1 cellular context compared by ENCODE assay signal in genomic region chr16:1991588-1992474, GRCh38.
TF ChIP-seq lines count a peak whose summit lies in the region.

No MANE protein-coding gene starts in this region.

TF ChIP-seq in GM12878, 131 proteins besides CTCF, POLR2A, EP300 and RAD21 (continued from another document and continues in another):
- TF ChIP-seq HCFC1 (IDR thresholded peaks at IDR 0.05; ENCODE audit: low read length) (no peak), ZNF622 (IDR thresholded peaks at IDR 0.05) (no peak), NFYA (IDR thresholded peaks at IDR 0.05; ENCODE audit: borderline replicate concordance, low read depth, low read length) (no peak), RELB (IDR thresholded peaks at IDR 0.05; ENCODE audit: low read depth) (no peak), SREBF1 (IDR thresholded peaks at IDR 0.05; ENCODE audit: low read length) (no peak), USF1 (IDR thresholded peaks at IDR 0.05; ENCODE audit: borderline replicate concordance, extremely low read length, insufficient read depth, low read depth, low read length) (no peak), BMI1 (IDR thresholded peaks at IDR 0.05; ENCODE audit: borderline replicate concordance) (no peak), ATF3 (IDR thresholded peaks at IDR 0.05; ENCODE audit: borderline replicate concordance, extremely low read depth, low read depth, low read length) (no peak), BCL11A (IDR thresholded peaks at IDR 0.05; ENCODE audit: low read depth, low read length) (no peak), IKZF2 (IDR thresholded peaks at IDR 0.05) (no peak), HDAC6 (IDR thresholded peaks at IDR 0.05; ENCODE audit: unreplicated experiment) (no peak), E2F4 (IDR thresholded peaks at IDR 0.05; ENCODE audit: low read depth, low read length) (no peak), ESRRA (IDR thresholded peaks at IDR 0.05; ENCODE audit: low read length) (no peak), WRNIP1 (IDR thresholded peaks at IDR 0.05; ENCODE audit: borderline replicate concordance, low read depth, low read length) (no peak), BACH1 (IDR thresholded peaks at IDR 0.05; ENCODE audit: borderline replicate concordance) (peak; percentile 57; the same call in 1 of the 2 replicates), ASH2L (IDR thresholded peaks at IDR 0.05; ENCODE audit: borderline replicate concordance, low read depth) (no peak), MXI1 (IDR thresholded peaks at IDR 0.05; ENCODE audit: low read depth, low read length) (no peak), PML (IDR thresholded peaks at IDR 0.05; ENCODE audit: low read length) (no peak), CREM (IDR thresholded peaks at IDR 0.05; ENCODE audit: low read depth) (0 out of 2 replicates have a peak, but pooled peaks have one; percentile 7), TCF7 (IDR thresholded peaks at IDR 0.05; ENCODE audit: borderline replicate concordance) (no peak), CREB1 (IDR thresholded peaks at IDR 0.05; ENCODE audit: low read depth) (no peak; the same call in 1 of the 2 replicates), MAX (IDR thresholded peaks at IDR 0.05; ENCODE audit: low read depth, low read length) (peak; percentile 75), TCF12 (IDR thresholded peaks at IDR 0.05; ENCODE audit: low read depth, low read length) (no peak), IKZF1 (conservative IDR thresholded peaks at IDR 0.05) (no peak; the same call in none of the 2 replicates), KDM1A (IDR thresholded peaks at IDR 0.05; ENCODE audit: borderline replicate concordance) (no peak), FOXK2 (IDR thresholded peaks at IDR 0.05) (no peak), YY1 (IDR thresholded peaks at IDR 0.05; ENCODE audit: low read depth, low read length) (no peak), BHLHE40 (IDR thresholded peaks at IDR 0.05; ENCODE audit: borderline replicate concordance in 1 of 2, low read depth in 2 of 2, low read length in 1 of 2) (peak in 1 of 2 experiments; percentile 29; a peak in 1 of 4 replicates), POLR2AphosphoS5 (IDR thresholded peaks at IDR 0.05; ENCODE audit: low read length) (peak; percentile 43; the same call in 1 of the 2 replicates), POU2F2 (IDR thresholded peaks at IDR 0.05; ENCODE audit: borderline replicate concordance, low read depth, low read length) (no peak; the same call in 2 of the 3 replicates), CHD1 (IDR thresholded peaks at IDR 0.05; ENCODE audit: low read depth, low read length) (no peak)
- TF ChIP-seq, protein P1, sequence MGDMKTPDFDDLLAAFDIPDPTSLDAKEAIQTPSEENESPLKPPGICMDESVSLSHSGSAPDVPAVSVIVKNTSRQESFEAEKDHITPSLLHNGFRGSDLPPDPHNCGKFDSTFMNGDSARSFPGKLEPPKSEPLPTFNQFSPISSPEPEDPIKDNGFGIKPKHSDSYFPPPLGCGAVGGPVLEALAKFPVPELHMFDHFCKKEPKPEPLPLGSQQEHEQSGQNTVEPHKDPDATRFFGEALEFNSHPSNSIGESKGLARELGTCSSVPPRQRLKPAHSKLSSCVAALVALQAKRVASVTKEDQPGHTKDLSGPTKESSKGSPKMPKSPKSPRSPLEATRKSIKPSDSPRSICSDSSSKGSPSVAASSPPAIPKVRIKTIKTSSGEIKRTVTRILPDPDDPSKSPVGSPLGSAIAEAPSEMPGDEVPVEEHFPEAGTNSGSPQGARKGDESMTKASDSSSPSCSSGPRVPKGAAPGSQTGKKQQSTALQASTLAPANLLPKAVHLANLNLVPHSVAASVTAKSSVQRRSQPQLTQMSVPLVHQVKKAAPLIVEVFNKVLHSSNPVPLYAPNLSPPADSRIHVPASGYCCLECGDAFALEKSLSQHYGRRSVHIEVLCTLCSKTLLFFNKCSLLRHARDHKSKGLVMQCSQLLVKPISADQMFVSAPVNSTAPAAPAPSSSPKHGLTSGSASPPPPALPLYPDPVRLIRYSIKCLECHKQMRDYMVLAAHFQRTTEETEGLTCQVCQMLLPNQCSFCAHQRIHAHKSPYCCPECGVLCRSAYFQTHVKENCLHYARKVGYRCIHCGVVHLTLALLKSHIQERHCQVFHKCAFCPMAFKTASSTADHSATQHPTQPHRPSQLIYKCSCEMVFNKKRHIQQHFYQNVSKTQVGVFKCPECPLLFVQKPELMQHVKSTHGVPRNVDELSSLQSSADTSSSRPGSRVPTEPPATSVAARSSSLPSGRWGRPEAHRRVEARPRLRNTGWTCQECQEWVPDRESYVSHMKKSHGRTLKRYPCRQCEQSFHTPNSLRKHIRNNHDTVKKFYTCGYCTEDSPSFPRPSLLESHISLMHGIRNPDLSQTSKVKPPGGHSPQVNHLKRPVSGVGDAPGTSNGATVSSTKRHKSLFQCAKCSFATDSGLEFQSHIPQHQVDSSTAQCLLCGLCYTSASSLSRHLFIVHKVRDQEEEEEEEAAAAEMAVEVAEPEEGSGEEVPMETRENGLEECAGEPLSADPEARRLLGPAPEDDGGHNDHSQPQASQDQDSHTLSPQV (IDR thresholded peaks at IDR 0.05): no peak
- TF ChIP-seq, protein P2, sequence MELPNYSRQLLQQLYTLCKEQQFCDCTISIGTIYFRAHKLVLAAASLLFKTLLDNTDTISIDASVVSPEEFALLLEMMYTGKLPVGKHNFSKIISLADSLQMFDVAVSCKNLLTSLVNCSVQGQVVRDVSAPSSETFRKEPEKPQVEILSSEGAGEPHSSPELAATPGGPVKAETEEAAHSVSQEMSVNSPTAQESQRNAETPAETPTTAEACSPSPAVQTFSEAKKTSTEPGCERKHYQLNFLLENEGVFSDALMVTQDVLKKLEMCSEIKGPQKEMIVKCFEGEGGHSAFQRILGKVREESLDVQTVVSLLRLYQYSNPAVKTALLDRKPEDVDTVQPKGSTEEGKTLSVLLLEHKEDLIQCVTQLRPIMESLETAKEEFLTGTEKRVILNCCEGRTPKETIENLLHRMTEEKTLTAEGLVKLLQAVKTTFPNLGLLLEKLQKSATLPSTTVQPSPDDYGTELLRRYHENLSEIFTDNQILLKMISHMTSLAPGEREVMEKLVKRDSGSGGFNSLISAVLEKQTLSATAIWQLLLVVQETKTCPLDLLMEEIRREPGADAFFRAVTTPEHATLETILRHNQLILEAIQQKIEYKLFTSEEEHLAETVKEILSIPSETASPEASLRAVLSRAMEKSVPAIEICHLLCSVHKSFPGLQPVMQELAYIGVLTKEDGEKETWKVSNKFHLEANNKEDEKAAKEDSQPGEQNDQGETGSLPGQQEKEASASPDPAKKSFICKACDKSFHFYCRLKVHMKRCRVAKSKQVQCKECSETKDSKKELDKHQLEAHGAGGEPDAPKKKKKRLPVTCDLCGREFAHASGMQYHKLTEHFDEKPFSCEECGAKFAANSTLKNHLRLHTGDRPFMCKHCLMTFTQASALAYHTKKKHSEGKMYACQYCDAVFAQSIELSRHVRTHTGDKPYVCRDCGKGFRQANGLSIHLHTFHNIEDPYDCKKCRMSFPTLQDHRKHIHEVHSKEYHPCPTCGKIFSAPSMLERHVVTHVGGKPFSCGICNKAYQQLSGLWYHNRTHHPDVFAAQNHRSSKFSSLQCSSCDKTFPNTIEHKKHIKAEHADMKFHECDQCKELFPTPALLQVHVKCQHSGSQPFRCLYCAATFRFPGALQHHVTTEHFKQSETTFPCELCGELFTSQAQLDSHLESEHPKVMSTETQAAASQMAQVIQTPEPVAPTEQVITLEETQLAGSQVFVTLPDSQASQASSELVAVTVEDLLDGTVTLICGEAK (IDR thresholded peaks at IDR 0.05; ENCODE audit: borderline replicate concordance): no peak
- TF ChIP-seq, protein P3, sequence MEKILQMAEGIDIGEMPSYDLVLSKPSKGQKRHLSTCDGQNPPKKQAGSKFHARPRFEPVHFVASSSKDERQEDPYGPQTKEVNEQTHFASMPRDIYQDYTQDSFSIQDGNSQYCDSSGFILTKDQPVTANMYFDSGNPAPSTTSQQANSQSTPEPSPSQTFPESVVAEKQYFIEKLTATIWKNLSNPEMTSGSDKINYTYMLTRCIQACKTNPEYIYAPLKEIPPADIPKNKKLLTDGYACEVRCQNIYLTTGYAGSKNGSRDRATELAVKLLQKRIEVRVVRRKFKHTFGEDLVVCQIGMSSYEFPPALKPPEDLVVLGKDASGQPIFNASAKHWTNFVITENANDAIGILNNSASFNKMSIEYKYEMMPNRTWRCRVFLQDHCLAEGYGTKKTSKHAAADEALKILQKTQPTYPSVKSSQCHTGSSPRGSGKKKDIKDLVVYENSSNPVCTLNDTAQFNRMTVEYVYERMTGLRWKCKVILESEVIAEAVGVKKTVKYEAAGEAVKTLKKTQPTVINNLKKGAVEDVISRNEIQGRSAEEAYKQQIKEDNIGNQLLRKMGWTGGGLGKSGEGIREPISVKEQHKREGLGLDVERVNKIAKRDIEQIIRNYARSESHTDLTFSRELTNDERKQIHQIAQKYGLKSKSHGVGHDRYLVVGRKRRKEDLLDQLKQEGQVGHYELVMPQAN (conservative IDR thresholded peaks at IDR 0.05): peak; percentile 43; the same call in 1 of the 2 replicates
- TF ChIP-seq, protein P4, sequence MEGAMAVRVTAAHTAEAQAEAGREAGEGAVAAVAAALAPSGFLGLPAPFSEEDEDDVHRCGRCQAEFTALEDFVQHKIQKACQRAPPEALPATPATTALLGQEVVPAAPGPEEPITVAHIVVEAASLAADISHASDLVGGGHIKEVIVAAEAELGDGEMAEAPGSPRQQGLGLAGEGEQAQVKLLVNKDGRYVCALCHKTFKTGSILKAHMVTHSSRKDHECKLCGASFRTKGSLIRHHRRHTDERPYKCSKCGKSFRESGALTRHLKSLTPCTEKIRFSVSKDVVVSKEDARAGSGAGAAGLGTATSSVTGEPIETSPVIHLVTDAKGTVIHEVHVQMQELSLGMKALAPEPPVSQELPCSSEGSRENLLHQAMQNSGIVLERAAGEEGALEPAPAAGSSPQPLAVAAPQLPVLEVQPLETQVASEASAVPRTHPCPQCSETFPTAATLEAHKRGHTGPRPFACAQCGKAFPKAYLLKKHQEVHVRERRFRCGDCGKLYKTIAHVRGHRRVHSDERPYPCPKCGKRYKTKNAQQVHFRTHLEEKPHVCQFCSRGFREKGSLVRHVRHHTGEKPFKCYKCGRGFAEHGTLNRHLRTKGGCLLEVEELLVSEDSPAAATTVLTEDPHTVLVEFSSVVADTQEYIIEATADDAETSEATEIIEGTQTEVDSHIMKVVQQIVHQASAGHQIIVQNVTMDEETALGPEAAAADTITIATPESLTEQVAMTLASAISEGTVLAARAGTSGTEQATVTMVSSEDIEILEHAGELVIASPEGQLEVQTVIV (IDR thresholded peaks at IDR 0.05; ENCODE audit: borderline replicate concordance, partially characterized antibody): no peak
- TF ChIP-seq, protein P5, sequence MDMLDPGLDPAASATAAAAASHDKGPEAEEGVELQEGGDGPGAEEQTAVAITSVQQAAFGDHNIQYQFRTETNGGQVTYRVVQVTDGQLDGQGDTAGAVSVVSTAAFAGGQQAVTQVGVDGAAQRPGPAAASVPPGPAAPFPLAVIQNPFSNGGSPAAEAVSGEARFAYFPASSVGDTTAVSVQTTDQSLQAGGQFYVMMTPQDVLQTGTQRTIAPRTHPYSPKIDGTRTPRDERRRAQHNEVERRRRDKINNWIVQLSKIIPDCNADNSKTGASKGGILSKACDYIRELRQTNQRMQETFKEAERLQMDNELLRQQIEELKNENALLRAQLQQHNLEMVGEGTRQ (IDR thresholded peaks at IDR 0.05; ENCODE audit: borderline replicate concordance, low read depth, low read length): no peak
- TF ChIP-seq, protein P6, sequence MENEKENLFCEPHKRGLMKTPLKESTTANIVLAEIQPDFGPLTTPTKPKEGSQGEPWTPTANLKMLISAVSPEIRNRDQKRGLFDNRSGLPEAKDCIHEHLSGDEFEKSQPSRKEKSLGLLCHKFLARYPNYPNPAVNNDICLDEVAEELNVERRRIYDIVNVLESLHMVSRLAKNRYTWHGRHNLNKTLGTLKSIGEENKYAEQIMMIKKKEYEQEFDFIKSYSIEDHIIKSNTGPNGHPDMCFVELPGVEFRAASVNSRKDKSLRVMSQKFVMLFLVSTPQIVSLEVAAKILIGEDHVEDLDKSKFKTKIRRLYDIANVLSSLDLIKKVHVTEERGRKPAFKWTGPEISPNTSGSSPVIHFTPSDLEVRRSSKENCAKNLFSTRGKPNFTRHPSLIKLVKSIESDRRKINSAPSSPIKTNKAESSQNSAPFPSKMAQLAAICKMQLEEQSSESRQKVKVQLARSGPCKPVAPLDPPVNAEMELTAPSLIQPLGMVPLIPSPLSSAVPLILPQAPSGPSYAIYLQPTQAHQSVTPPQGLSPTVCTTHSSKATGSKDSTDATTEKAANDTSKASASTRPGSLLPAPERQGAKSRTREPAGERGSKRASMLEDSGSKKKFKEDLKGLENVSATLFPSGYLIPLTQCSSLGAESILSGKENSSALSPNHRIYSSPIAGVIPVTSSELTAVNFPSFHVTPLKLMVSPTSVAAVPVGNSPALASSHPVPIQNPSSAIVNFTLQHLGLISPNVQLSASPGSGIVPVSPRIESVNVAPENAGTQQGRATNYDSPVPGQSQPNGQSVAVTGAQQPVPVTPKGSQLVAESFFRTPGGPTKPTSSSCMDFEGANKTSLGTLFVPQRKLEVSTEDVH (IDR thresholded peaks at IDR 0.05; ENCODE audit: low read depth, partially characterized antibody): no peak
